26 cellular contexts compared by ENCODE assay signal in genomic region chr15:50821476-50821875, GRCh38.
"Had no signal": no experiment of that assay in that cellular context is flagged by ENCODE, and none has a peak within 500 bp of the region (broad histone marks: within the 10 kb centered on the region; RNA-seq: fewer than 3 reads in every experiment).

No MANE protein-coding gene starts in this region.

- ATAC-seq: effector memory CD8-positive, alpha-beta T cell; esophagus mucosa; foreskin keratinocyte; gastrocnemius medialis; gastroesophageal sphincter; heart left ventricle had no signal

- H3K27ac ChIP-seq: colonic mucosa, coronary artery, dorsolateral prefrontal cortex, epithelial cell of prostate, esophagus muscularis mucosa, esophagus squamous epithelium, foreskin keratinocyte, gastrocnemius medialis, gastroesophageal sphincter, heart left ventricle had no signal

- H3K27me3 ChIP-seq: colonic mucosa, dorsolateral prefrontal cortex, esophagus muscularis mucosa, esophagus squamous epithelium, foreskin keratinocyte, gastrocnemius medialis, gastroesophageal sphincter, heart left ventricle had no signal

- H3K36me3 ChIP-seq: colonic mucosa, esophagus muscularis mucosa, esophagus squamous epithelium, gastrocnemius medialis, gastroesophageal sphincter, heart left ventricle had no signal

- H3K27me3 Mint-ChIP-seq: dendritic cell treated with granulocyte-macrophage colony-stimulating factor and Interleukin-4, amounts not matched to agents 40 ng/mL and 50 ng/mL, for 4 days had no signal

- DNase-seq: colonic mucosa; cortex of kidney; dermis blood vessel endothelial cell; dorsolateral prefrontal cortex; effector CD4-positive, alpha-beta T cell; effector CD8-positive, alpha-beta T cell; effector memory CD4-positive, alpha-beta T cell; effector memory CD8-positive, alpha-beta T cell; endodermal cell; erythroblast; esophagus squamous epithelium; foreskin fibroblast; foreskin keratinocyte; gastrocnemius medialis; glutamatergic neuron; heart left ventricle had no signal

- FAIRE-seq: colon, endometrium, endothelial cell of umbilical vein, frontal cortex had no signal

- H3K4me3 ChIP-seq: colonic mucosa, coronary artery, dorsolateral prefrontal cortex, esophagus muscularis mucosa, esophagus squamous epithelium, gastrocnemius medialis, gastroesophageal sphincter, heart left ventricle had no signal

- H3K4me1 ChIP-seq: colonic mucosa, esophagus muscularis mucosa, foreskin keratinocyte, gastroesophageal sphincter, heart left ventricle had no signal

- H3K4me3 Mint-ChIP-seq: dendritic cell treated with granulocyte-macrophage colony-stimulating factor and Interleukin-4, amounts not matched to agents 40 ng/mL and 50 ng/mL, for 4 days; effector memory CD8-positive, alpha-beta T cell; endodermal cell had no signal

- H3K27ac Mint-ChIP-seq: dendritic cell treated with granulocyte-macrophage colony-stimulating factor and Interleukin-4, amounts not matched to agents 40 ng/mL and 50 ng/mL, for 4 days; effector memory CD8-positive, alpha-beta T cell; endodermal cell had no signal

- H3K9me3 Mint-ChIP-seq: dendritic cell treated with granulocyte-macrophage colony-stimulating factor and Interleukin-4, amounts not matched to agents 40 ng/mL and 50 ng/mL, for 4 days; effector memory CD8-positive, alpha-beta T cell; endodermal cell had no signal

- H3K9me3 ChIP-seq: colonic mucosa, esophagus muscularis mucosa, esophagus squamous epithelium, gastrocnemius medialis, gastroesophageal sphincter, heart left ventricle had no signal
